Comparison of ENCODE assay signal across 7 cellular contexts in the genomic region with DNA sequence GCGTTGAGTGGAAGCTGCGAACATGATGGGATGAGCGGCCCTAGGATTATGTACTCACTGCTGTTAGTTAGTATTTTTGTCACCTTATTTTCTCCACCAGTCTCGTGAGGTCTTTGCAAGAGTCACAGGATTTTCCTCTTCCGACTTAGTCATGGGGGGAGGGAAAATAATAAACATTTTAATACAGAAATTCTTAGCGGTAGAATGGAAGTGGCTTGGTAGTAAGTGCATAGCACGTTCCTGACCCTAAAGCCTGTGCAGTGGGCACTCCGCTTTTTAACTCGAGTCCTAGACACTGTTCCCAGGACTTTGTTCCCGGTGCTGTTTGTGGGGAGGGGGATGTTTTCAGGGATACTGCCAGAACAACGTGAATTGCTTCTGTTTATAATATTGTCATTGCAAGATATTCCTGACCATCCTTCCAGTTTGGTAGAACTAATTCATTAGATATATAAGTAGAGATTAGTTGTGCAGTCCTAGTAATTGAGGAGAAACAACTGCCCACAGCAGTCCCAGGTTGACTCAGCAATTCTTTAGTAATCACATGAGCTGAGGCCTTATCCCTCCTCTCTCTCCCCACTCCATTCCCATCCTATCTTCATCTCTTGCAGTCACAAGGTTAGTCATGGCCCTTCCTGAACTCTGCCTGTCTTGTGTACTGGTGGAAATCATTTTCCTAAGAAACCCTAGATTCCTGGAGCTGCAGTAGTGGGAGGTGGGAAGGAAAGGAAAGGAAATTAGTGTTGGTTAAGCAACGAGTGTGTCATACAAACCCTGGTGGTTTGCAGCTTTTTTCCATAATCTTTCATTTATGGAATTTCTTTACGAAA. TPM values are rescaled to one million over a fixed set of nuclear protein-coding genes. Genes with fewer than 3 reads are reported as not detected.
DNase-seq lines count a peak whose midpoint lies in the region; ATAC-seq and TF ChIP-seq lines count a peak whose summit lies in the region.

No MANE protein-coding gene starts in this region.

- H3K9me3 ChIP-seq in KOPT-K1 (ENCODE audit: insufficient read depth, low read length, poor library complexity, severe bottlenecking): no peaks in the 10 kb centered on the region
- no peaks in the 10 kb centered on the region for H3K9me3 ChIP-seq in right lobe of liver

- CTCF ChIA-PET in MCF 10A (lab: Yijun Ruan, JAX): interaction anchor here (0.6 to 1.3 kb wide), 7 partner anchors 10 to 1102 kb away, joined by 3 to 4 read pairs (median 4); no protein-coding TSS in a partner anchor

- TF ChIP-seq POLR2A in right lobe of liver (IDR thresholded peaks at IDR 0.05): no peak

- H3K36me3 ChIP-seq in KOPT-K1 (ENCODE audit: insufficient read depth, low read length) (peaks cover 18% of the 10 kb centered on the region; the same call in 1 of the 2 replicates), right lobe of liver (peaks cover 0 to 6% (median 0%) of the 10 kb centered on the region in 4 donors)

- no TSS peak for BruUV-seq in MCF 10A (replicated peaks; lab: Mats Ljungman, UMichigan)

- peaks cover 0 to 6% (median 2%) of the 10 kb centered on the region in 4 donors for H3K4me1 ChIP-seq in right lobe of liver

- peak in 2 of 4 donors; percentile 14 to 21 for ATAC-seq in right lobe of liver
- ATAC-seq in GM19463 (IDR thresholded peaks at IDR 0.05; ENCODE audit: unreplicated experiment): no peak
- no peak for ATAC-seq in esophagus mucosa

- H3K27me3 Mint-ChIP-seq in MCF 10A (ENCODE audit: insufficient read depth, unreplicated experiment) (no peaks in the 10 kb centered on the region), glutamatergic neuron (ENCODE audit: unreplicated experiment) (no peaks in the 10 kb centered on the region)

- H3K27ac Mint-ChIP-seq in MCF 10A (ENCODE audit: low read depth, unreplicated experiment): no peak overlapping the region
- H3K27ac Mint-ChIP-seq in glutamatergic neuron (ENCODE audit: unreplicated experiment): no peak overlapping the region

- TF ChIP-seq CTCF in GM10266 (IDR thresholded peaks at IDR 0.05; ENCODE audit: control insufficient read depth, insufficient read depth, low read depth, missing control alignments): no peak
- TF ChIP-seq CTCF in MCF 10A (IDR thresholded peaks at IDR 0.05; ENCODE audit: unreplicated experiment): no peak
- TF ChIP-seq CTCF in right lobe of liver (IDR thresholded peaks at IDR 0.05): no peak
- TF ChIP-seq CTCF in glutamatergic neuron (IDR thresholded peaks at IDR 0.05; ENCODE audit: partially characterized antibody, unreplicated experiment): no peak

- no peaks in the 10 kb centered on the region for H3K9me3 Mint-ChIP-seq in MCF 10A (ENCODE audit: unreplicated experiment)
- no peaks in the 10 kb centered on the region for H3K9me3 Mint-ChIP-seq in glutamatergic neuron (ENCODE audit: unreplicated experiment)

- intact Hi-C loops in MCF 10A (cut with micrococcal nuclease): loop anchor here (2.0 to 5.0 kb wide), 5 partner anchors 200 to 355 kb away; partner anchors contain the start of gene SIX4
- intact Hi-C loops in right lobe of liver (cut with DNase I): no loop called here

- H3K36me3 Mint-ChIP-seq in MCF 10A (ENCODE audit: insufficient read depth, unreplicated experiment): peaks cover 17% of the 10 kb centered on the region
- H3K36me3 Mint-ChIP-seq in glutamatergic neuron (ENCODE audit: unreplicated experiment): no peaks in the 10 kb centered on the region

- WGBS in right lobe of liver (ENCODE audit: insufficient coverage, low coverage, low lambda C conversion rate, missing lambda C conversion rate): 15% methylated on average over 12 of the region's 13 CpGs

- no peak overlapping the region for H3K4me3 Mint-ChIP-seq in MCF 10A (ENCODE audit: unreplicated experiment)
- H3K4me3 Mint-ChIP-seq in glutamatergic neuron (ENCODE audit: unreplicated experiment): no peak overlapping the region

- H3K27ac ChIP-seq in KOPT-K1 (ENCODE audit: low read depth, low read length, poor library complexity, severe bottlenecking) (peak overlapping the region; percentile 66), right lobe of liver (peak overlapping the region in 2 of 3 donors; percentile 68 to 79)

- DNase-seq in GM10266 (ENCODE audit: extremely low spot score) (peak; percentile 17), MCF 10A (ENCODE audit: unreplicated experiment) (peak; percentile 62), right lobe of liver (no peak), glutamatergic neuron (no peak)

- H3K4me1 Mint-ChIP-seq in MCF 10A (ENCODE audit: insufficient read depth, unreplicated experiment) (peaks cover 16% of the 10 kb centered on the region), glutamatergic neuron (ENCODE audit: low read depth, unreplicated experiment) (peaks cover 14% of the 10 kb centered on the region)

- H3K4me3 ChIP-seq in right lobe of liver: peak overlapping the region; percentile 81 to 87 (median 81)

- POLR2A ChIA-PET in MCF 10A (lab: Yijun Ruan, JAX): interaction anchor here (0.6 to 5.1 kb wide), 25 partner anchors 8 to 521 kb away, joined by 3 to 45 read pairs (median 4); partner anchors contain the start of genes MNAT1 and SIX4

- H3K27me3 ChIP-seq in right lobe of liver: no peaks in the 10 kb centered on the region

RNA-seq across cellular contexts. Expression of gene SLC38A6, which starts 0.8 kb away (rescaled TPM):
- total RNA-seq in MCF 10A (2022) (7.9 and 12.6 TPM in 2 replicates), right lobe of liver (1 to 10 TPM; 3.5 to 6.8 (median 5.9) TPM), glutamatergic neuron (ENCODE audit: unreplicated experiment) (20.2 TPM), esophagus mucosa (3.4 TPM)

RNA-seq across cellular contexts. Expression of gene TRMT5, which starts 1.0 kb away (rescaled TPM):
- total RNA-seq in MCF 10A (2022) (15.7 and 17.5 TPM in 2 replicates), right lobe of liver (1 to 10 TPM; 4.3 to 7.6 (median 5.5) TPM), glutamatergic neuron (ENCODE audit: unreplicated experiment) (16.6 TPM), esophagus mucosa (9.6 TPM)

Comparison
In these comparisons a context has a peak if more than half of its experiments do, and no peak if none do; other contexts are left out.
1. DNase-seq: peak in GM10266 (single experiment) and MCF 10A (single experiment); none in right lobe of liver (0 of 3) and glutamatergic neuron (single experiment).